1 cellular context compared by ENCODE assay signal in the genomic region with DNA sequence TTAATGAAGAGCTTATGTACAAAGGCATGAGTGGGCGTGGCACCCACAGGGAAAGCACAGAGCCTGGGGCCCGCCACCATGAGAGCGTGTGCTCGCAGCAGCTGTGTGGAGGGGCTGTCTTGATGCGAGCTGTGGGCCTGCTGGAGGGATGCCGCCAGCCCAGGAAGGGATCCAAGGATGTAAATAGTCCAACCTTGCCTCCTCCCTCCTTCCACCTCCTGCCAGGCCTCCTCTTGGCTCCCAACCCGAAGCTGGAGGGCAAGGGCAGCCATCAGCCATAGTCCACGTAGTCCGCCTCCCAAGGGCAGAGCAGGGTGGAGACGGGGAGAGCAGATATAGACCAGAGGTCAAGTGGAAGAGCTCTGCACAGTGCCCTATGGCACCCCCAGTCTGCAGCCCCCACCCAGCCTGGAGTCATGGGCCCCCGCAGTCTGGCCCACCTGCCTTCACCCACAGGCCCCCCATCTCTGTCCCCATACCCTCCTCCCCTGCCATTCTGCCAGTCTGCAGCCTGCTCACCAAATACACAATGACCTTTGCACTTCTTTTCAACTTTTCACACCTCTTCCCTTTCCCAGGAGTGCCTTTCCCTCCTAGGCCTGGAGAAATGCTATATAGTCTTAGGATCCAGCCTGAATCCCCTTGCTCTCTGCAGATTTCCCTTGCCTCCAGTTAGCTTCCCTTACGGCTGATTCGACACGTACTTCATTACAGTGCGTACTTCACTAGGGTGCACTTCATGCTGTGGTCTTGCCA.
TF ChIP-seq lines count a peak whose summit lies in the region.

No MANE protein-coding gene starts in this region.

TF ChIP-seq in HepG2, 621 proteins besides CTCF, POLR2A, EP300 and RAD21 (continued from another document):
- TF ChIP-seq, protein P1, sequence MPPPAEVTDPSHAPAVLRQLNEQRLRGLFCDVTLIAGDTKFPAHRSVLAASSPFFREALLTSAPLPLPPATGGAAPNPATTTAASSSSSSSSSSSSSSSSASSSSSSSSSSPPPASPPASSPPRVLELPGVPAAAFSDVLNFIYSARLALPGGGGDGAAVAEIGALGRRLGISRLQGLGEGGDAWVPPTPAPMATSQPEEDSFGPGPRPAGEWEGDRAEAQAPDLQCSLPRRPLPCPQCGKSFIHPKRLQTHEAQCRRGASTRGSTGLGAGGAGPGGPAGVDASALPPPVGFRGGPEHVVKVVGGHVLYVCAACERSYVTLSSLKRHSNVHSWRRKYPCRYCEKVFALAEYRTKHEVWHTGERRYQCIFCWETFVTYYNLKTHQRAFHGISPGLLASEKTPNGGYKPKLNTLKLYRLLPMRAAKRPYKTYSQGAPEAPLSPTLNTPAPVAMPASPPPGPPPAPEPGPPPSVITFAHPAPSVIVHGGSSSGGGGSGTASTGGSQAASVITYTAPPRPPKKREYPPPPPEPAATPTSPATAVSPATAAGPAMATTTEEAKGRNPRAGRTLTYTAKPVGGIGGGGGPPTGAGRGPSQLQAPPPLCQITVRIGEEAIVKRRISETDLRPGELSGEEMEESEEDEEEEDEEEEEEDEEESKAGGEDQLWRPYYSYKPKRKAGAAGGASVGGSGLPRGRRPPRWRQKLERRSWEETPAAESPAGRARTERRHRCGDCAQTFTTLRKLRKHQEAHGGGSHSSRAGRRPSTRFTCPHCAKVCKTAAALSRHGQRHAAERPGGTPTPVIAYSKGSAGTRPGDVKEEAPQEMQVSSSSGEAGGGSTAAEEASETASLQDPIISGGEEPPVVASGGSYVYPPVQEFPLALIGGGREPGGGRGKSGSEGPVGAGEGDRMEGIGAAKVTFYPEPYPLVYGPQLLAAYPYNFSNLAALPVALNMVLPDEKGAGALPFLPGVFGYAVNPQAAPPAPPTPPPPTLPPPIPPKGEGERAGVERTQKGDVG (CRISPR knock-in tag; IDR thresholded peaks at IDR 0.05; ENCODE audit: borderline replicate concordance), result peak; percentile 59; the same call in 1 of the 2 replicates
- TF ChIP-seq ZNF274 (CRISPR knock-in tag; IDR thresholded peaks at IDR 0.05) (0 out of 2 replicates have a peak, but pooled peaks have one; percentile 40), ZNF768 (CRISPR knock-in tag; IDR thresholded peaks at IDR 0.05) (peak; percentile 40; the same call in 1 of the 2 replicates), ZNF484 (CRISPR knock-in tag; IDR thresholded peaks at IDR 0.05; ENCODE audit: borderline replicate concordance, low read depth) (no peak), DPF2 (CRISPR knock-in tag; IDR thresholded peaks at IDR 0.05; ENCODE audit: borderline replicate concordance, low read depth) (0 out of 2 replicates have a peak, but pooled peaks have one; percentile 20), ZSCAN25 (CRISPR knock-in tag; IDR thresholded peaks at IDR 0.05) (peak; percentile 90), CENPX (CRISPR knock-in tag; IDR thresholded peaks at IDR 0.05) (no peak), HNRNPL (IDR thresholded peaks at IDR 0.05; ENCODE audit: low read depth, low read length) (0 out of 2 replicates have a peak, but pooled peaks have one; percentile 50), IKZF4 (CRISPR knock-in tag; IDR thresholded peaks at IDR 0.05; ENCODE audit: borderline replicate concordance, low read depth, not compliant biosample characterization) (peak; percentile 0), HNF4A (CRISPR knock-in tag; IDR thresholded peaks at IDR 0.05) (peak; percentile 50; the same call in 1 of the 2 replicates), TBX3 (IDR thresholded peaks at IDR 0.05; ENCODE audit: borderline replicate concordance) (peak; percentile 73; the same call in 1 of the 2 replicates)
- TF ChIP-seq, protein P2, sequence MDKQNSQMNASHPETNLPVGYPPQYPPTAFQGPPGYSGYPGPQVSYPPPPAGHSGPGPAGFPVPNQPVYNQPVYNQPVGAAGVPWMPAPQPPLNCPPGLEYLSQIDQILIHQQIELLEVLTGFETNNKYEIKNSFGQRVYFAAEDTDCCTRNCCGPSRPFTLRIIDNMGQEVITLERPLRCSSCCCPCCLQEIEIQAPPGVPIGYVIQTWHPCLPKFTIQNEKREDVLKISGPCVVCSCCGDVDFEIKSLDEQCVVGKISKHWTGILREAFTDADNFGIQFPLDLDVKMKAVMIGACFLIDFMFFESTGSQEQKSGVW (CRISPR knock-in tag; IDR thresholded peaks at IDR 0.05; ENCODE audit: borderline replicate concordance), result no peak
- TF ChIP-seq, protein P3, sequence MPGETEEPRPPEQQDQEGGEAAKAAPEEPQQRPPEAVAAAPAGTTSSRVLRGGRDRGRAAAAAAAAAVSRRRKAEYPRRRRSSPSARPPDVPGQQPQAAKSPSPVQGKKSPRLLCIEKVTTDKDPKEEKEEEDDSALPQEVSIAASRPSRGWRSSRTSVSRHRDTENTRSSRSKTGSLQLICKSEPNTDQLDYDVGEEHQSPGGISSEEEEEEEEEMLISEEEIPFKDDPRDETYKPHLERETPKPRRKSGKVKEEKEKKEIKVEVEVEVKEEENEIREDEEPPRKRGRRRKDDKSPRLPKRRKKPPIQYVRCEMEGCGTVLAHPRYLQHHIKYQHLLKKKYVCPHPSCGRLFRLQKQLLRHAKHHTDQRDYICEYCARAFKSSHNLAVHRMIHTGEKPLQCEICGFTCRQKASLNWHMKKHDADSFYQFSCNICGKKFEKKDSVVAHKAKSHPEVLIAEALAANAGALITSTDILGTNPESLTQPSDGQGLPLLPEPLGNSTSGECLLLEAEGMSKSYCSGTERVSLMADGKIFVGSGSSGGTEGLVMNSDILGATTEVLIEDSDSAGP (CRISPR knock-in tag; IDR thresholded peaks at IDR 0.05; ENCODE audit: borderline replicate concordance), result peak; percentile 16; the same call in 1 of the 2 replicates
- TF ChIP-seq, protein P4, sequence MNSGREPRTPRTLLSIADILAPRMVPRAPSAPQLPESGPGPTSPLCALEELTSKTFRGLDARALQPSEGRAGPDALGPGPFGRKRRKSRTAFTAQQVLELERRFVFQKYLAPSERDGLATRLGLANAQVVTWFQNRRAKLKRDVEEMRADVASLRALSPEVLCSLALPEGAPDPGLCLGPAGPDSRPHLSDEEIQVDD (CRISPR knock-in tag; IDR thresholded peaks at IDR 0.05; ENCODE audit: borderline replicate concordance), result no peak
- TF ChIP-seq, protein P5, sequence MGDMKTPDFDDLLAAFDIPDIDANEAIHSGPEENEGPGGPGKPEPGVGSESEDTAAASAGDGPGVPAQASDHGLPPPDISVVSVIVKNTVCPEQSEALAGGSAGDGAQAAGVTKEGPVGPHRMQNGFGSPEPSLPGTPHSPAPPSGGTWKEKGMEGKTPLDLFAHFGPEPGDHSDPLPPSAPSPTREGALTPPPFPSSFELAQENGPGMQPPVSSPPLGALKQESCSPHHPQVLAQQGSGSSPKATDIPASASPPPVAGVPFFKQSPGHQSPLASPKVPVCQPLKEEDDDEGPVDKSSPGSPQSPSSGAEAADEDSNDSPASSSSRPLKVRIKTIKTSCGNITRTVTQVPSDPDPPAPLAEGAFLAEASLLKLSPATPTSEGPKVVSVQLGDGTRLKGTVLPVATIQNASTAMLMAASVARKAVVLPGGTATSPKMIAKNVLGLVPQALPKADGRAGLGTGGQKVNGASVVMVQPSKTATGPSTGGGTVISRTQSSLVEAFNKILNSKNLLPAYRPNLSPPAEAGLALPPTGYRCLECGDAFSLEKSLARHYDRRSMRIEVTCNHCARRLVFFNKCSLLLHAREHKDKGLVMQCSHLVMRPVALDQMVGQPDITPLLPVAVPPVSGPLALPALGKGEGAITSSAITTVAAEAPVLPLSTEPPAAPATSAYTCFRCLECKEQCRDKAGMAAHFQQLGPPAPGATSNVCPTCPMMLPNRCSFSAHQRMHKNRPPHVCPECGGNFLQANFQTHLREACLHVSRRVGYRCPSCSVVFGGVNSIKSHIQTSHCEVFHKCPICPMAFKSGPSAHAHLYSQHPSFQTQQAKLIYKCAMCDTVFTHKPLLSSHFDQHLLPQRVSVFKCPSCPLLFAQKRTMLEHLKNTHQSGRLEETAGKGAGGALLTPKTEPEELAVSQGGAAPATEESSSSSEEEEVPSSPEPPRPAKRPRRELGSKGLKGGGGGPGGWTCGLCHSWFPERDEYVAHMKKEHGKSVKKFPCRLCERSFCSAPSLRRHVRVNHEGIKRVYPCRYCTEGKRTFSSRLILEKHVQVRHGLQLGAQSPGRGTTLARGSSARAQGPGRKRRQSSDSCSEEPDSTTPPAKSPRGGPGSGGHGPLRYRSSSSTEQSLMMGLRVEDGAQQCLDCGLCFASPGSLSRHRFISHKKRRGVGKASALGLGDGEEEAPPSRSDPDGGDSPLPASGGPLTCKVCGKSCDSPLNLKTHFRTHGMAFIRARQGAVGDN (CRISPR knock-in tag; IDR thresholded peaks at IDR 0.05), result peak; percentile 49
- TF ChIP-seq, protein P6, sequence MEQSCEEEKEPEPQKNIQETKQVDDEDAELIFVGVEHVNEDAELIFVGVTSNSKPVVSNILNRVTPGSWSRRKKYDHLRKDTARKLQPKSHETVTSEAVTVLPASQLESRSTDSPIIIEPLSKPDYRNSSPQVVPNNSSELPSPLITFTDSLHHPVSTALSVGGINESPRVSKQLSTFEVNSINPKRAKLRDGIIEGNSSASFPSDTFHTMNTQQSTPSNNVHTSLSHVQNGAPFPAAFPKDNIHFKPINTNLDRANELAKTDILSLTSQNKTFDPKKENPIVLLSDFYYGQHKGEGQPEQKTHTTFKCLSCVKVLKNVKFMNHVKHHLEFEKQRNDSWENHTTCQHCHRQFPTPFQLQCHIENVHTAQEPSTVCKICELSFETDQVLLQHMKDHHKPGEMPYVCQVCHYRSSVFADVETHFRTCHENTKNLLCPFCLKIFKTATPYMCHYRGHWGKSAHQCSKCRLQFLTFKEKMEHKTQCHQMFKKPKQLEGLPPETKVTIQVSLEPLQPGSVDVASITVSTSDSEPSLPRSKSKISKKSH (CRISPR knock-in tag; IDR thresholded peaks at IDR 0.05; ENCODE audit: borderline replicate concordance), result 0 out of 2 replicates have a peak, but pooled peaks have one; percentile 36
- TF ChIP-seq, protein P7, sequence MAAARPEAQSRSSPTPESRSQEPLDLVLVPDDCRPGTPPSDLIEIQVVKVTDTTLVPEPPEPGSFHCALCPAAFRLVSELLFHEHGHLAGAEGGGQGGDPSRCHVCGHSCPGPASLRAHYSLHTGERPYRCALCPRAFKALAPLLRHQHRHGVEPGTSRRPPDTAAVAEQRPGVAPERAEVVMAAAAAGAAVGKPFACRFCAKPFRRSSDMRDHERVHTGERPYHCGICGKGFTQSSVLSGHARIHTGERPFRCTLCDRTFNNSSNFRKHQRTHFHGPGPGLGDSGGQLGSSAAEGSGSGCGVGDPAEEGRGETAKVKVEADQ (CRISPR knock-in tag; IDR thresholded peaks at IDR 0.05; ENCODE audit: borderline replicate concordance), result 0 out of 2 replicates have a peak, but pooled peaks have one; percentile 41
- TF ChIP-seq, protein P8, sequence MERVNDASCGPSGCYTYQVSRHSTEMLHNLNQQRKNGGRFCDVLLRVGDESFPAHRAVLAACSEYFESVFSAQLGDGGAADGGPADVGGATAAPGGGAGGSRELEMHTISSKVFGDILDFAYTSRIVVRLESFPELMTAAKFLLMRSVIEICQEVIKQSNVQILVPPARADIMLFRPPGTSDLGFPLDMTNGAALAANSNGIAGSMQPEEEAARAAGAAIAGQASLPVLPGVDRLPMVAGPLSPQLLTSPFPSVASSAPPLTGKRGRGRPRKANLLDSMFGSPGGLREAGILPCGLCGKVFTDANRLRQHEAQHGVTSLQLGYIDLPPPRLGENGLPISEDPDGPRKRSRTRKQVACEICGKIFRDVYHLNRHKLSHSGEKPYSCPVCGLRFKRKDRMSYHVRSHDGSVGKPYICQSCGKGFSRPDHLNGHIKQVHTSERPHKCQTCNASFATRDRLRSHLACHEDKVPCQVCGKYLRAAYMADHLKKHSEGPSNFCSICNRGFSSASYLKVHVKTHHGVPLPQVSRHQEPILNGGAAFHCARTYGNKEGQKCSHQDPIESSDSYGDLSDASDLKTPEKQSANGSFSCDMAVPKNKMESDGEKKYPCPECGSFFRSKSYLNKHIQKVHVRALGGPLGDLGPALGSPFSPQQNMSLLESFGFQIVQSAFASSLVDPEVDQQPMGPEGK (CRISPR knock-in tag; IDR thresholded peaks at IDR 0.05), result peak; percentile 35; the same call in 1 of the 2 replicates
TF ChIP-seq in HepG2: peak in this region for 18.
